Comparison of ENCODE assay signal across 26 cellular contexts in the genomic region with DNA sequence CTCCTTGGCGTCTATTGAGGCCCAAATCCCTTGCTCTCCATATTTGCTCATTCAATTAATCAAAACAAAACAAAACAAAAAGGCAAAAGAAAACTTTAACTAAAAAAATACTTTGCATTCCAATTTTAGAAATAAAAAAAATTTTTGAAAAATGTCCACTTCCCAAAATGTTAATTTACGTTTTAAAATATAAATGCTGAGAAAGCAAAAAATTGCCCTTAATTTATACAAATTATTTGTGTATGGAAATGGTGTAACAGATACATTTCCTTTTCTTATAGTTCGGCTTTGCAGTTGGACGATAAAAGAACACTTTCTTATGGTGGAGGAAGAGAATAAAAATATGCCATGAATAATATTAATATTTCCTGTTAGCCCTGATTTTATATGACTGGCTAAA.
DNase-seq lines count a peak whose midpoint lies in the region; ATAC-seq, FAIRE-seq and TF ChIP-seq lines count a peak whose summit lies in the region.
"Had no signal": no experiment of that assay in that cellular context is flagged by ENCODE, and none has a peak within 500 bp of the region (broad histone marks: within the 10 kb centered on the region; RNA-seq: fewer than 3 reads in every experiment).

No MANE protein-coding gene starts in this region.

- no peaks in the 10 kb centered on the region for H3K36me3 ChIP-seq in HepG2 (replicated peaks in 1 of 2; ENCODE audit: control insufficient read depth in 1 of 2, insufficient read depth in 2 of 2, low read length in 2 of 2)
- H3K36me3 ChIP-seq in right lobe of liver = no peaks in the 10 kb centered on the region
- no peaks in the 10 kb centered on the region for H3K36me3 ChIP-seq in SK-N-MC (ENCODE audit: insufficient read depth, low read length)
- H3K36me3 ChIP-seq: BE2C, BLaER1 had no signal

- H3K27me3 ChIP-seq in HepG2 (ENCODE audit: control insufficient read depth in 1 of 2, insufficient read depth in 2 of 2, low read length in 2 of 2) = 0 out of 5 replicates have a peak, but pooled peaks cover 0 to 4% of the 10 kb centered on the region in 2 experiments
- no peaks in the 10 kb centered on the region for H3K27me3 ChIP-seq in right lobe of liver
- H3K27me3 ChIP-seq: BE2C, BLaER1 had no signal

- H2AFZ ChIP-seq in HepG2 (ENCODE audit: low read length) = no peak overlapping the region

- H3K9ac ChIP-seq in HepG2 (ENCODE audit: insufficient read depth, low read depth, low read length) (no peak overlapping the region), SK-N-MC (ENCODE audit: insufficient read length) (no peak overlapping the region)
- H3K9ac ChIP-seq: BLaER1 had no signal

- no TSS peak for BruUV-seq in HepG2 (replicated peaks; lab: Mats Ljungman, UMichigan)

- in situ Hi-C loops in HepG2 (cut with HindIII; ENCODE audit: extremely low pct_ligation_motif_present, low pct_unique_long_range_greater_than_20kb) = no loop called here

- no peak overlapping the region for H3K27ac ChIP-seq in HepG2 (ENCODE audit: extremely low read length, insufficient read depth, low read length)
- no peak overlapping the region for H3K27ac ChIP-seq in right lobe of liver
- peak overlapping the region; percentile 62; the same call in 1 of the 2 replicates for H3K27ac ChIP-seq in SK-N-MC
- H3K27ac ChIP-seq: 22Rv1, BLaER1 had no signal

- no peak for TF ChIP-seq RAD21 in HepG2 (CRISPR knock-in tag; IDR thresholded peaks at IDR 0.05)

- TF ChIP-seq CTCF in HepG2 (CRISPR knock-in tag; IDR thresholded peaks at IDR 0.05) = no peak
- TF ChIP-seq CTCF in right lobe of liver (IDR thresholded peaks at IDR 0.05) = no peak

- H4K20me1 ChIP-seq in HepG2 (ENCODE audit: insufficient read depth, low read length) = no peaks in the 10 kb centered on the region
- H4K20me1 ChIP-seq: BLaER1 had no signal

- no peak for FAIRE-seq in HepG2 (lab: Jason Lieb, UNC)
- peak; percentile 23 for FAIRE-seq in endometrium (lab: Jason Lieb, UNC)
- FAIRE-seq: GM12892, GM18507 had no signal

- intact Hi-C loops in HepG2 (cut with micrococcal nuclease; ENCODE audit: unreplicated experiment) (no loop called here), right lobe of liver (cut with DNase I) (no loop called here)

- POLR2A ChIA-PET in HepG2 (lab: Yijun Ruan, JAX) = no interaction called here

- TF ChIP-seq EP300 in HepG2 (IDR thresholded peaks at IDR 0.05; ENCODE audit: low read depth in 2 of 2, low read length in 2 of 2) = no peak
- TF ChIP-seq EP300 in HepG2 (CRISPR knock-in tag; IDR thresholded peaks at IDR 0.05; ENCODE audit: borderline replicate concordance) = no peak

- no peak for TF ChIP-seq POLR2A in HepG2 (IDR thresholded peaks at IDR 0.05; ENCODE audit: insufficient read depth in 1 of 2, low read depth in 2 of 2, low read length in 2 of 2)
- no peak for TF ChIP-seq POLR2A in right lobe of liver (IDR thresholded peaks at IDR 0.05)

- 2% methylated on average over 4 of the region's 4 CpGs for WGBS in HepG2 (ENCODE audit: low lambda C conversion rate)
- WGBS in right lobe of liver (ENCODE audit: insufficient coverage, low coverage, low lambda C conversion rate, missing lambda C conversion rate) = 53% methylated on average over 4 of the region's 4 CpGs

- ATAC-seq in HepG2 (no peak), right lobe of liver (no peak), esophagus mucosa (no peak)
- ATAC-seq: GM12878 had no signal

- H3K79me2 ChIP-seq in HepG2 (ENCODE audit: insufficient read depth, low read length) = no peaks in the 10 kb centered on the region

- DNase-seq in HepG2 (ENCODE audit: low spot score) (no peak), right lobe of liver (no peak), SK-N-MC (ENCODE audit: low read depth, low spot score) (no peak), NCI-H2107 treated with DMSO at 0.1 percent for 48 hours (lab: John Stamatoyannopoulos, UW; ENCODE audit: unreplicated experiment) (no peak), Kasumi-1 (lab: John Stamatoyannopoulos, UW) (no peak)
- DNase-seq: ACHN; BE2C; C1 segment of cervical spinal cord; CD4-positive, alpha-beta memory T cell; CD4-positive, CD25-positive, alpha-beta regulatory T cell; CD8-positive, alpha-beta memory T cell; COR-L47; DMS 273 treated with DMSO at 0.1 percent for 48 hours; DMS153; DMS53; DMS79; DND-41; EL; GDM1 had no signal

- H3K4me3 ChIP-seq in HepG2 (replicated peaks in 1 of 3; ENCODE audit: insufficient read depth in 1 of 3, low read depth in 2 of 3, low read length in 3 of 3) (no peak overlapping the region), right lobe of liver (no peak overlapping the region), SK-N-MC (no peak overlapping the region)
- H3K4me3 ChIP-seq: BLaER1, GM12878 had no signal

- CTCF ChIA-PET in HepG2 (lab: Yijun Ruan, JAX; ENCODE audit: low intra/inter-chr PET ratio, low total read pairs) = no interaction called here

- no peaks in the 10 kb centered on the region for H3K9me3 ChIP-seq in HepG2 (ENCODE audit: low read length)
- no peaks in the 10 kb centered on the region for H3K9me3 ChIP-seq in right lobe of liver
- H3K9me3 ChIP-seq in SK-N-MC (ENCODE audit: low read depth, low read length) = no peaks in the 10 kb centered on the region
- H3K9me3 ChIP-seq: BE2C, BLaER1 had no signal

- H3K4me1 ChIP-seq in HepG2 (ENCODE audit: insufficient read depth, low read length) = no peaks in the 10 kb centered on the region
- no peaks in the 10 kb centered on the region for H3K4me1 ChIP-seq in right lobe of liver
- H3K4me1 ChIP-seq: BE2C, BLaER1 had no signal

- H3K4me2 ChIP-seq in HepG2 (ENCODE audit: low read depth, low read length) = no peak overlapping the region
- H3K4me2 ChIP-seq: BLaER1 had no signal

TF ChIP-seq in HepG2, 621 proteins besides CTCF, POLR2A, EP300 and RAD21:
- peak; percentile 65 to 89 for TF ChIP-seq MAFK (conservative IDR thresholded peaks at IDR 0.05 in 1 of 2, IDR thresholded peaks at IDR 0.05 in 1 of 2; ENCODE audit: low read length in 2 of 2)
- TF ChIP-seq, protein P1, sequence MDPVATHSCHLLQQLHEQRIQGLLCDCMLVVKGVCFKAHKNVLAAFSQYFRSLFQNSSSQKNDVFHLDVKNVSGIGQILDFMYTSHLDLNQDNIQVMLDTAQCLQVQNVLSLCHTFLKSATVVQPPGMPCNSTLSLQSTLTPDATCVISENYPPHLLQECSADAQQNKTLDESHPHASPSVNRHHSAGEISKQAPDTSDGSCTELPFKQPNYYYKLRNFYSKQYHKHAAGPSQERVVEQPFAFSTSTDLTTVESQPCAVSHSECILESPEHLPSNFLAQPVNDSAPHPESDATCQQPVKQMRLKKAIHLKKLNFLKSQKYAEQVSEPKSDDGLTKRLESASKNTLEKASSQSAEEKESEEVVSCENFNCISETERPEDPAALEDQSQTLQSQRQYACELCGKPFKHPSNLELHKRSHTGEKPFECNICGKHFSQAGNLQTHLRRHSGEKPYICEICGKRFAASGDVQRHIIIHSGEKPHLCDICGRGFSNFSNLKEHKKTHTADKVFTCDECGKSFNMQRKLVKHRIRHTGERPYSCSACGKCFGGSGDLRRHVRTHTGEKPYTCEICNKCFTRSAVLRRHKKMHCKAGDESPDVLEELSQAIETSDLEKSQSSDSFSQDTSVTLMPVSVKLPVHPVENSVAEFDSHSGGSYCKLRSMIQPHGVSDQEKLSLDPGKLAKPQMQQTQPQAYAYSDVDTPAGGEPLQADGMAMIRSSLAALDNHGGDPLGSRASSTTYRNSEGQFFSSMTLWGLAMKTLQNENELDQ (CRISPR knock-in tag; IDR thresholded peaks at IDR 0.05; ENCODE audit: borderline replicate concordance) = no peak
- TF ChIP-seq, protein P2, sequence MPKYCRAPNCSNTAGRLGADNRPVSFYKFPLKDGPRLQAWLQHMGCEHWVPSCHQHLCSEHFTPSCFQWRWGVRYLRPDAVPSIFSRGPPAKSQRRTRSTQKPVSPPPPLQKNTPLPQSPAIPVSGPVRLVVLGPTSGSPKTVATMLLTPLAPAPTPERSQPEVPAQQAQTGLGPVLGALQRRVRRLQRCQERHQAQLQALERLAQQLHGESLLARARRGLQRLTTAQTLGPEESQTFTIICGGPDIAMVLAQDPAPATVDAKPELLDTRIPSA (CRISPR knock-in tag; IDR thresholded peaks at IDR 0.05; ENCODE audit: borderline replicate concordance) = no peak
- no peak for TF ChIP-seq ZNF274 (CRISPR knock-in tag; IDR thresholded peaks at IDR 0.05)
- TF ChIP-seq MAFF (IDR thresholded peaks at IDR 0.05; ENCODE audit: low read depth, low read length) = peak; percentile 76
